Comparison of ENCODE assay signal across 13 cellular contexts in genomic region chr6:109299695-109300564, GRCh38.
A peak's percentile ranks its signal among the peaks of the same experiment; 100 is the strongest.
DNase-seq lines count a peak whose midpoint lies in the region; ATAC-seq and TF ChIP-seq lines count a peak whose summit lies in the region.
"Had no signal": no experiment of that assay in that cellular context is flagged by ENCODE, and none has a peak within 500 bp of the region (broad histone marks: within the 10 kb centered on the region; RNA-seq: fewer than 3 reads in every experiment).

No MANE protein-coding gene starts in this region.

- in situ Hi-C loops in GM13976 (cut with MboI; ENCODE audit: low sequenced_read_pairs, unreplicated experiment): no loop called here

- peaks cover 12% of the 10 kb centered on the region for H3K4me1 Mint-ChIP-seq in activated T-cell treated with anti-CD3 and anti-CD28 coated beads, Interleukin-2, amount 50 U/mL, for 24 hours (ENCODE audit: low read depth)
- peaks cover 39% of the 10 kb centered on the region for H3K4me1 Mint-ChIP-seq in WTC11
- H3K4me1 Mint-ChIP-seq: CD4-positive, CD25-positive, alpha-beta regulatory T cell had no signal

- DNase-seq in DMS153 (lab: John Stamatoyannopoulos, UW): peak; percentile 74
- DNase-seq in MV-4-11 (lab: John Stamatoyannopoulos, UW): peak; percentile 93
- peak; percentile 91 for DNase-seq in cerebellar cortex (ENCODE audit: low spot score)
- DNase-seq in prostate gland (ENCODE audit: low spot score): peak; percentile 24
- no peak for DNase-seq in activated T-cell treated with anti-CD3 and anti-CD28 coated beads, Interleukin-2, amount 50 U/mL, for 24 hours
- DNase-seq in activated T-cell treated with anti-CD3 and anti-CD28 coated beads for 4 hours: no peak
- DNase-seq in GM13976 (ENCODE audit: low spot score): no peak
- DNase-seq in WTC11 (ENCODE audit: low spot score): no peak
- DNase-seq: activated CD8-positive, alpha-beta T cell treated with anti-CD3 and anti-CD28 coated beads, Interleukin-2, amount 10 ng/mL, durations not matched to agents 7 days and 5 days; CD4-positive, CD25-positive, alpha-beta regulatory T cell; foreskin fibroblast; stimulated activated CD4-positive, alpha-beta T cell treated with anti-CD3 and anti-CD28 coated beads, Interleukin-15, amount 100 ng/mL, for 24 hours had no signal

- intact Hi-C loops in prostate gland (cut with DNase I): loop anchor here (2.0 kb wide), 1 partner anchor 83 kb away; the partner anchor contains the start of gene CD164

- no peak for TF ChIP-seq POLR2A in prostate gland (IDR thresholded peaks at IDR 0.05)

- no peak for ATAC-seq in WTC11
- ATAC-seq: activated CD8-positive, alpha-beta T cell treated with anti-CD3 and anti-CD28 coated beads, Interleukin-2, amount 10 ng/mL, durations not matched to agents 7 days and 5 days had no signal

- POLR2A ChIA-PET in WTC11 (lab: Charles Lee): no interaction called here

- H3K4me1 ChIP-seq in prostate gland (replicated peaks): no peaks in the 10 kb centered on the region

- H3K27me3 Mint-ChIP-seq in activated T-cell treated with anti-CD3 and anti-CD28 coated beads, Interleukin-2, amount 50 U/mL, for 24 hours: peaks cover 11% of the 10 kb centered on the region
- H3K27me3 Mint-ChIP-seq in WTC11 (ENCODE audit: low read depth): peaks cover 2% of the 10 kb centered on the region; the same call in 1 of the 2 replicates
- H3K27me3 Mint-ChIP-seq: activated naive CD8-positive, alpha-beta T cell had no signal

- 53% methylated on average over 7 of the region's 7 CpGs for WGBS in prostate gland

- no peak overlapping the region for H3K4me3 ChIP-seq in prostate gland

- no peaks in the 10 kb centered on the region for H3K36me3 Mint-ChIP-seq in activated T-cell treated with anti-CD3 and anti-CD28 coated beads, Interleukin-2, amount 50 U/mL, for 24 hours (ENCODE audit: low read depth)
- H3K36me3 Mint-ChIP-seq in WTC11: no peaks in the 10 kb centered on the region
- H3K36me3 Mint-ChIP-seq: activated naive CD8-positive, alpha-beta T cell; CD4-positive, CD25-positive, alpha-beta regulatory T cell had no signal

- no peaks in the 10 kb centered on the region for H3K36me3 ChIP-seq in prostate gland

- peak overlapping the region; percentile 31 to 33 for H3K27ac ChIP-seq in prostate gland

- H3K4me3 Mint-ChIP-seq in activated T-cell treated with anti-CD3 and anti-CD28 coated beads, Interleukin-2, amount 50 U/mL, for 24 hours: no peak overlapping the region
- no peak overlapping the region for H3K4me3 Mint-ChIP-seq in WTC11
- H3K4me3 Mint-ChIP-seq: activated CD8-positive, alpha-beta T cell treated with anti-CD3 and anti-CD28 coated beads, Interleukin-2, amount 10 ng/mL, durations not matched to agents 7 days and 5 days; activated naive CD8-positive, alpha-beta T cell; CD4-positive, CD25-positive, alpha-beta regulatory T cell had no signal

- H3K9me3 ChIP-seq in prostate gland: no peaks in the 10 kb centered on the region

- H3K9me3 Mint-ChIP-seq in activated T-cell treated with anti-CD3 and anti-CD28 coated beads, Interleukin-2, amount 50 U/mL, for 24 hours: no peaks in the 10 kb centered on the region
- no peaks in the 10 kb centered on the region for H3K9me3 Mint-ChIP-seq in WTC11

- TF ChIP-seq CTCF in prostate gland (IDR thresholded peaks at IDR 0.05): no peak
- TF ChIP-seq CTCF in GM13976 (IDR thresholded peaks at IDR 0.05; ENCODE audit: borderline replicate concordance, control extremely low read depth, extremely low read depth, insufficient read depth, missing control alignments): no peak
- no peak for TF ChIP-seq CTCF in WTC11 (IDR thresholded peaks at IDR 0.05)

- CTCF ChIA-PET in WTC11 (lab: Charles Lee): no interaction called here

- H3K27me3 ChIP-seq in prostate gland (replicated peaks; ENCODE audit: insufficient read depth): no peaks in the 10 kb centered on the region

- H3K27ac Mint-ChIP-seq in activated T-cell treated with anti-CD3 and anti-CD28 coated beads, Interleukin-2, amount 50 U/mL, for 24 hours: no peak overlapping the region
- H3K27ac Mint-ChIP-seq in WTC11: no peak overlapping the region
- H3K27ac Mint-ChIP-seq: activated CD8-positive, alpha-beta T cell treated with anti-CD3 and anti-CD28 coated beads, Interleukin-2, amount 10 ng/mL, durations not matched to agents 7 days and 5 days; activated naive CD8-positive, alpha-beta T cell; CD4-positive, CD25-positive, alpha-beta regulatory T cell had no signal

TF ChIP-seq in WTC11, 78 proteins besides CTCF, POLR2A, EP300 and RAD21:
- TF ChIP-seq SP1 (CRISPR knock-in tag; conservative IDR thresholded peaks at IDR 0.05) (no peak), SMAD4 (CRISPR knock-in tag; IDR thresholded peaks at IDR 0.05) (no peak), PREB (CRISPR knock-in tag; IDR thresholded peaks at IDR 0.05; ENCODE audit: borderline replicate concordance) (no peak), ZNF232 (CRISPR knock-in tag; IDR thresholded peaks at IDR 0.05) (no peak), ZNF263 (CRISPR knock-in tag; IDR thresholded peaks at IDR 0.05; ENCODE audit: low read depth) (no peak), ZNF281 (CRISPR knock-in tag; IDR thresholded peaks at IDR 0.05) (no peak), ZNF396 (CRISPR knock-in tag; IDR thresholded peaks at IDR 0.05; ENCODE audit: borderline replicate concordance) (no peak), ZSCAN18 (CRISPR knock-in tag; IDR thresholded peaks at IDR 0.05) (no peak), HMGXB4 (CRISPR knock-in tag; IDR thresholded peaks at IDR 0.05) (no peak), ATF3 (CRISPR knock-in tag; conservative IDR thresholded peaks at IDR 0.05) (no peak), RELA (CRISPR knock-in tag; IDR thresholded peaks at IDR 0.05; ENCODE audit: borderline replicate concordance) (no peak), ZMAT4 (CRISPR knock-in tag; IDR thresholded peaks at IDR 0.05) (no peak), TEAD4 (CRISPR knock-in tag; IDR thresholded peaks at IDR 0.05) (no peak), NFYB (CRISPR knock-in tag; conservative IDR thresholded peaks at IDR 0.05; ENCODE audit: low read depth) (no peak), RORB (CRISPR knock-in tag; IDR thresholded peaks at IDR 0.05) (no peak)

Comparison
In these comparisons a context has a peak if more than half of its experiments do, and no peak if none do; other contexts are left out.
1. DNase-seq: peak in DMS153 (single experiment), MV-4-11 (single experiment), cerebellar cortex (single experiment) and prostate gland (single experiment); none in activated T-cell treated with anti-CD3 and anti-CD28 coated beads, Interleukin-2, amount 50 U/mL, for 24 hours (single experiment), activated T-cell treated with anti-CD3 and anti-CD28 coated beads for 4 hours (single experiment), GM13976 (single experiment) and WTC11 (single experiment).